In genomic region chr11:92440701-92441338, GRCh38 we compare ENCODE assay signal across 25 cellular contexts.
DNase-seq lines count a peak whose midpoint lies in the region; ATAC-seq and TF ChIP-seq lines count a peak whose summit lies in the region.
"Had no signal": no experiment of that assay in that cellular context is flagged by ENCODE, and none has a peak within 500 bp of the region (broad histone marks: within the 10 kb centered on the region; RNA-seq: fewer than 3 reads in every experiment).

No MANE protein-coding gene starts in this region.

- H3F3A ChIP-seq in SK-N-SH (replicated peaks; ENCODE audit: insufficient read depth): no peaks in the 10 kb centered on the region

- H4K20me1 ChIP-seq in SK-N-SH (ENCODE audit: insufficient read depth): no peaks in the 10 kb centered on the region
- H4K20me1 ChIP-seq: BLaER1 treated with 17β-estradiol and CSF1 and Interleukin-3, amounts not matched to agents 10 nM and 100 nM had no signal

- no peak overlapping the region for H3K27ac ChIP-seq in SK-N-SH (ENCODE audit: low read depth in 2 of 2, low read length in 1 of 2)
- peak overlapping the region; percentile 8 for H3K27ac ChIP-seq in iPS-18a (ENCODE audit: low read length)
- peak overlapping the region; percentile 13 for H3K27ac ChIP-seq in trophoblast cell (ENCODE audit: low read depth, low read length)
- H3K27ac ChIP-seq: BLaER1 treated with 17β-estradiol and CSF1 and Interleukin-3, amounts not matched to agents 10 nM and 100 nM; transverse colon had no signal

- CTCF ChIA-PET in SK-N-SH (lab: Yijun Ruan, JAX): interaction anchor here (0.9 kb wide), 1 partner anchor 17 kb away, joined by 3 read pairs; no protein-coding TSS in a partner anchor

- no peak overlapping the region for H2BK12ac ChIP-seq in trophoblast cell (ENCODE audit: low read length)

- no peaks in the 10 kb centered on the region for H3K79me1 ChIP-seq in trophoblast cell (ENCODE audit: low read length)

- H3K9me3 ChIP-seq in SK-N-SH: no peaks in the 10 kb centered on the region
- no peaks in the 10 kb centered on the region for H3K9me3 ChIP-seq in iPS-18a (ENCODE audit: control insufficient read depth, low read depth, low read length)
- no peaks in the 10 kb centered on the region for H3K9me3 ChIP-seq in trophoblast cell (ENCODE audit: insufficient read depth, low read depth, low read length)
- H3K9me3 ChIP-seq: BLaER1 treated with 17β-estradiol and CSF1 and Interleukin-3, amounts not matched to agents 10 nM and 100 nM; transverse colon had no signal

- H3K23ac ChIP-seq in trophoblast cell (ENCODE audit: low read length): no peak overlapping the region

- no peak overlapping the region for H3K9ac ChIP-seq in SK-N-SH
- H3K9ac ChIP-seq in iPS-18a (ENCODE audit: low read length): peak overlapping the region; percentile 21
- no peak overlapping the region for H3K9ac ChIP-seq in trophoblast cell (ENCODE audit: low read length)
- H3K9ac ChIP-seq: BLaER1 treated with 17β-estradiol and CSF1 and Interleukin-3, amounts not matched to agents 10 nM and 100 nM had no signal

- H3K4ac ChIP-seq in trophoblast cell (ENCODE audit: low read depth, low read length): no peak overlapping the region

- POLR2A ChIA-PET in SK-N-SH (lab: Yijun Ruan, JAX): no interaction called here

- H3K14ac ChIP-seq in trophoblast cell (ENCODE audit: low read length): no peak overlapping the region

- no peaks in the 10 kb centered on the region for H3K9me2 ChIP-seq in SK-N-SH

- no peak for TF ChIP-seq EP300 in SK-N-SH (IDR thresholded peaks at IDR 0.05; ENCODE audit: borderline replicate concordance in 1 of 2, low read depth in 1 of 2, low read length in 1 of 2)

- H4K8ac ChIP-seq in trophoblast cell (ENCODE audit: low read depth, low read length): no peak overlapping the region

- no peak for TF ChIP-seq RAD21 in SK-N-SH (IDR thresholded peaks at IDR 0.05; ENCODE audit: low read length)

- H2AFZ ChIP-seq in SK-N-SH (ENCODE audit: low read depth): no peak overlapping the region
- no peak overlapping the region for H2AFZ ChIP-seq in trophoblast cell (ENCODE audit: insufficient read depth, low read length, poor library complexity)

- H4K91ac ChIP-seq in trophoblast cell (ENCODE audit: low read depth, low read length): no peak overlapping the region

- H3K36me3 ChIP-seq in SK-N-SH (replicated peaks in 1 of 2; ENCODE audit: control insufficient read depth in 1 of 2, insufficient read depth in 2 of 2, low read length in 1 of 2) (no peaks in the 10 kb centered on the region), iPS-18a (ENCODE audit: control insufficient read depth, low read depth, low read length) (no peaks in the 10 kb centered on the region), trophoblast cell (ENCODE audit: control insufficient read depth in 1 of 2, insufficient read depth in 2 of 2, low read length in 2 of 2) (no peaks in the 10 kb centered on the region)
- H3K36me3 ChIP-seq: BLaER1 treated with 17β-estradiol and CSF1 and Interleukin-3, amounts not matched to agents 10 nM and 100 nM; transverse colon had no signal

- H3K4me1 ChIP-seq in SK-N-SH (ENCODE audit: control insufficient read depth in 1 of 2, insufficient read depth in 2 of 2, low read depth in 1 of 2, low read length in 1 of 2) (peaks cover 0 to 20% of the 10 kb centered on the region in 2 experiments; a peak in 1 of 4 replicates), iPS-18a (ENCODE audit: control insufficient read depth, low read depth, low read length) (peaks cover 18% of the 10 kb centered on the region), trophoblast cell (ENCODE audit: control insufficient read depth in 1 of 2, insufficient read depth in 2 of 2, low read length in 2 of 2) (peaks cover 5 to 9% of the 10 kb centered on the region in 2 experiments)
- H3K4me1 ChIP-seq: BLaER1 treated with 17β-estradiol and CSF1 and Interleukin-3, amounts not matched to agents 10 nM and 100 nM; transverse colon had no signal

- H3K79me2 ChIP-seq in SK-N-SH (ENCODE audit: insufficient read depth) (no peaks in the 10 kb centered on the region), trophoblast cell (ENCODE audit: control insufficient read depth, insufficient read depth, low read length, poor library complexity) (no peaks in the 10 kb centered on the region)

- no peak overlapping the region for H4K12ac ChIP-seq in trophoblast cell (ENCODE audit: low read depth, low read length)

- H3K27me3 ChIP-seq in SK-N-SH (ENCODE audit: insufficient read depth): no peaks in the 10 kb centered on the region
- H3K27me3 ChIP-seq in iPS-18a (ENCODE audit: control insufficient read depth, insufficient read depth, low read length): no peaks in the 10 kb centered on the region
- H3K27me3 ChIP-seq in trophoblast cell (ENCODE audit: insufficient read depth, low read length): no peaks in the 10 kb centered on the region
- H3K27me3 ChIP-seq: BLaER1 treated with 17β-estradiol and CSF1 and Interleukin-3, amounts not matched to agents 10 nM and 100 nM; transverse colon had no signal

- ATAC-seq in GM19463 (IDR thresholded peaks at IDR 0.05; ENCODE audit: unreplicated experiment) (no peak), HG03469 (IDR thresholded peaks at IDR 0.05; ENCODE audit: unreplicated experiment) (no peak)
- ATAC-seq: naive thymus-derived CD8-positive, alpha-beta T cell had no signal

- no peak overlapping the region for H3K4me2 ChIP-seq in SK-N-SH
- H3K4me2 ChIP-seq in trophoblast cell (ENCODE audit: low read length): no peak overlapping the region
- H3K4me2 ChIP-seq: BLaER1 treated with 17β-estradiol and CSF1 and Interleukin-3, amounts not matched to agents 10 nM and 100 nM had no signal

- H2BK5ac ChIP-seq in trophoblast cell (ENCODE audit: low read depth, low read length, poor library complexity): no peak overlapping the region

- WGBS in SK-N-SH (ENCODE audit: low lambda C conversion rate): 60% methylated on average over 4 of the region's 4 CpGs
- no CpG with 5 or more reads among the region's 4 CpGs for WGBS in trophoblast cell (ENCODE audit: extremely low coverage, insufficient coverage, insufficient read length)

- H2BK120ac ChIP-seq in trophoblast cell (ENCODE audit: insufficient read depth, low read length, poor library complexity): no peak overlapping the region

- no peak overlapping the region for H2AK5ac ChIP-seq in trophoblast cell (ENCODE audit: low read length)

- DNase-seq in GM03348 (ENCODE audit: low spot score): peak; percentile 52
- no peak for DNase-seq in SK-N-SH
- no peak for DNase-seq in trophoblast cell
- no peak for DNase-seq in activated gamma-delta T cell (lab: John Stamatoyannopoulos, UW)
- DNase-seq in T-helper 1 cell: no peak
- DNase-seq: activated CD4-positive, alpha-beta T cell treated with anti-CD3 and anti-CD28 coated beads, Interleukin-2, amount 50 U/mL, for 48 hours; activated CD4-positive, CD25-positive, alpha-beta regulatory T cell treated with anti-CD3 and anti-CD28 coated beads, Interleukin-2, amount 50 U/mL, for 72 hours; activated naive CD4-positive, alpha-beta T cell; activated T-cell treated with anti-CD3 and anti-CD28 coated beads, Interleukin-2, amount 50 U/mL, for 48 hours; DMS53; GDM1; HFFc6; KG1; MM.1S; naive thymus-derived CD8-positive, alpha-beta T cell; NCI-H2029; NCI-H526 treated with DMSO at 0.1 percent for 48 hours; Right ventricle myocardium superior; stimulated activated CD4-positive, alpha-beta T cell treated with anti-CD3 and anti-CD28 coated beads, Interleukin-15, amount 100 ng/mL, for 24 hours; stimulated activated CD4-positive, alpha-beta T cell treated with anti-CD3 and anti-CD28 coated beads, Interleukin-4, amount 100 ng/mL, for 4 hours; transverse colon had no signal

- H3K4me3 ChIP-seq in SK-N-SH (ENCODE audit: low read depth in 2 of 2, low read length in 1 of 2): no peak overlapping the region
- peak overlapping the region; percentile 30 for H3K4me3 ChIP-seq in iPS-18a (ENCODE audit: low read length)
- H3K4me3 ChIP-seq in trophoblast cell (ENCODE audit: low read depth, low read length): no peak overlapping the region
- H3K4me3 ChIP-seq: BLaER1 treated with 17β-estradiol and CSF1 and Interleukin-3, amounts not matched to agents 10 nM and 100 nM; transverse colon had no signal

- TF ChIP-seq CTCF in SK-N-SH (IDR thresholded peaks at IDR 0.05): no peak

- H3K18ac ChIP-seq in trophoblast cell (ENCODE audit: low read length): no peak overlapping the region

TF ChIP-seq in SK-N-SH, 30 proteins besides CTCF, POLR2A, EP300 and RAD21:
- no peak for TF ChIP-seq MEF2A (IDR thresholded peaks at IDR 0.05; ENCODE audit: borderline replicate concordance, low read depth)
- TF ChIP-seq FOXM1 (IDR thresholded peaks at IDR 0.05; ENCODE audit: low read depth): no peak
- no peak for TF ChIP-seq MAX (IDR thresholded peaks at IDR 0.05; ENCODE audit: low read depth)
- no peak for TF ChIP-seq FOXJ3 (CRISPR knock-in tag; IDR thresholded peaks at IDR 0.05)
- no peak for TF ChIP-seq FOSL2 (IDR thresholded peaks at IDR 0.05; ENCODE audit: borderline replicate concordance, low read depth)
- no peak for TF ChIP-seq POLR2AphosphoS5 (IDR thresholded peaks at IDR 0.05; ENCODE audit: low read depth, low read length)
- TF ChIP-seq GATA2 (CRISPR knock-in tag; IDR thresholded peaks at IDR 0.05): no peak
- 0 out of 2 replicates have a peak, but pooled peaks have one; percentile 44 for TF ChIP-seq TEAD4 (IDR thresholded peaks at IDR 0.05; ENCODE audit: borderline replicate concordance, insufficient read depth)

Comparison
In these comparisons a context has a peak if more than half of its experiments do, and no peak if none do; other contexts are left out.
1. H3K27ac ChIP-seq: peak in iPS-18a (single experiment) and trophoblast cell (single experiment); none in SK-N-SH (0 of 2).